8 cellular contexts compared by ENCODE assay signal in genomic region chr7:50962962-50963374, GRCh38.
DNase-seq lines count a peak whose midpoint lies in the region; ATAC-seq and TF ChIP-seq lines count a peak whose summit lies in the region.

No MANE protein-coding gene starts in this region.

- peak; percentile 92 for DNase-seq in DMS79 treated with DMSO at 0.1 percent for 48 hours (lab: John Stamatoyannopoulos, UW)
- peak; percentile 91 for DNase-seq in HT-29 (ENCODE audit: low spot score)
- peak; percentile 87 for DNase-seq in RWPE2 (ENCODE audit: low spot score)
- DNase-seq in Right ventricle myocardium superior: peak; percentile 81
- DNase-seq in ureter (ENCODE audit: low spot score): peak; percentile 78
- DNase-seq in KG1 (lab: John Stamatoyannopoulos, UW): no peak
- no peak for DNase-seq in activated CD4-positive, alpha-beta T cell treated with anti-CD3 and anti-CD28 coated beads, Interleukin-2, amount 50 U/mL, for 4 hours
- no peak for DNase-seq in C1 segment of cervical spinal cord (lab: John Stamatoyannopoulos, UW)

- no peak for TF ChIP-seq CTCF in RWPE2 (IDR thresholded peaks at IDR 0.05; ENCODE audit: poor library complexity, severe bottlenecking)

- intact Hi-C loops in Right ventricle myocardium superior (cut with DNase I): no loop called here

- ATAC-seq in RWPE2 (ENCODE audit: low read depth) (peak; percentile 97), Right ventricle myocardium superior (ENCODE audit: poor library complexity) (peak; percentile 92)

- H3K4me3 ChIP-seq in RWPE2 (ENCODE audit: severe bottlenecking): no peak overlapping the region

- H3K4me1 ChIP-seq in RWPE2 (ENCODE audit: insufficient read depth, poor library complexity, severe bottlenecking): peaks cover 10% of the 10 kb centered on the region

- no peak overlapping the region for H3K27ac ChIP-seq in RWPE2 (ENCODE audit: poor library complexity, severe bottlenecking)

- no peaks in the 10 kb centered on the region for H3K27me3 ChIP-seq in RWPE2 (ENCODE audit: insufficient read depth, poor library complexity, severe bottlenecking)

- H3K36me3 ChIP-seq in RWPE2 (ENCODE audit: low read depth): no peaks in the 10 kb centered on the region

- H3K9me3 ChIP-seq in RWPE2 (ENCODE audit: severe bottlenecking): no peaks in the 10 kb centered on the region

Comparison
In these comparisons a context has a peak if more than half of its experiments do, and no peak if none do; other contexts are left out.
1. DNase-seq: peak in DMS79 treated with DMSO at 0.1 percent for 48 hours (single experiment), HT-29 (single experiment), RWPE2 (single experiment), Right ventricle myocardium superior (single experiment) and ureter (single experiment); none in KG1 (single experiment), activated CD4-positive, alpha-beta T cell treated with anti-CD3 and anti-CD28 coated beads, Interleukin-2, amount 50 U/mL, for 4 hours (0 of 2) and C1 segment of cervical spinal cord (0 of 14).